ENCODE assay signal across 25 cellular contexts in the genomic region with DNA sequence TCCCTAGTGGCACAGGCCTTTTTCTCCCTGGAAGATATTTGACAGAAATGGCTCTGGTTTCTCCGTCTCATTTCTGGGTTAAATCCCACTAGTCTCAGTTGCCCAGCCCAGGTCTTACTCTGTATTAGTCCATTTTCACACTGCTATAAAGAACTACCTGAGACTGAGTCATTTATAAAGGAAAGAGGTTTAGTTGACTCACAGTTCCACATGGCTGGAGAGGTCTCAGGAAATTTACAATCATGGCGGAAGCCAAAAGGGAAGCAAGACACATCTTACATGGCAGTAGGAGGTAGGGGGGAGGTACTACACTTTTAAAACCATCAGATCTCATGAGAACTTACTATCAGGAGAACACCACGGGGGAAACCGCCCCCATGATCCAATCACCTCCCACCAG.
"Had no signal": no experiment of that assay in that cellular context is flagged by ENCODE, and none has a peak within 500 bp of the region (broad histone marks: within the 10 kb centered on the region; RNA-seq: fewer than 3 reads in every experiment).

No MANE protein-coding gene starts in this region.

- H3K27me3 Mint-ChIP-seq: dendritic cell treated with granulocyte-macrophage colony-stimulating factor and Interleukin-4, amounts not matched to agents 40 ng/mL and 50 ng/mL, for 4 days; memory B cell had no signal

- H3K4me1 Mint-ChIP-seq: natural killer cell had no signal

- H3K4me3 ChIP-seq: gastroesophageal sphincter, heart right ventricle, lower lobe of right lung, neural progenitor cell, right atrium auricular region, smooth muscle cell, stomach, thyroid gland had no signal

- H3K4me3 Mint-ChIP-seq: dendritic cell treated with granulocyte-macrophage colony-stimulating factor and Interleukin-4, amounts not matched to agents 40 ng/mL and 50 ng/mL, for 4 days; endodermal cell; memory B cell; natural killer cell; neural progenitor cell had no signal

- H3K9me3 Mint-ChIP-seq: dendritic cell treated with granulocyte-macrophage colony-stimulating factor and Interleukin-4, amounts not matched to agents 40 ng/mL and 50 ng/mL, for 4 days; endodermal cell; natural killer cell had no signal

- H3K36me3 Mint-ChIP-seq: natural killer cell had no signal

- ATAC-seq: gastroesophageal sphincter, heart right ventricle, left ventricle myocardium superior, lower lobe of right lung, natural killer cell, sciatic nerve had no signal

- H3K27ac Mint-ChIP-seq: dendritic cell treated with granulocyte-macrophage colony-stimulating factor and Interleukin-4, amounts not matched to agents 40 ng/mL and 50 ng/mL, for 4 days; endodermal cell; memory B cell; natural killer cell; neural progenitor cell; progenitor cell of endocrine pancreas had no signal

- DNase-seq: central memory CD4-positive, alpha-beta T cell; effector CD8-positive, alpha-beta T cell; endodermal cell; heart right ventricle; hippocampal formation; kidney glomerular epithelial cell; left ventricle myocardium superior; lower lobe of right lung; natural killer cell; stimulated activated CD4-positive, alpha-beta T cell treated with anti-CD3 and anti-CD28 coated beads, Interleukin-12 subunit alpha, Interleukin-12 subunit beta, amount 100 ng/mL, for 4 hours; stimulated activated CD4-positive, alpha-beta T cell treated with anti-CD3 and anti-CD28 coated beads, Interleukin-1b, Interleukin-23, amount 100 ng/mL, for 48 hours; stimulated activated CD4-positive, alpha-beta T cell treated with anti-CD3 and anti-CD28 coated beads, Interleukin-4, amount 100 ng/mL, for 1 hour; stimulated activated CD8-positive, alpha-beta memory T cell treated with anti-CD3 and anti-CD28 coated beads, Interleukin-4, amount 100 ng/mL, for 48 hours; stimulated activated naive CD4-positive, alpha-beta T cell treated with Interleukin-2 at 50 U/mL for 16 hours; stomach; thyroid gland; trophoblast cell had no signal
